ENCODE assay signal across 19 cellular contexts in the genomic region with DNA sequence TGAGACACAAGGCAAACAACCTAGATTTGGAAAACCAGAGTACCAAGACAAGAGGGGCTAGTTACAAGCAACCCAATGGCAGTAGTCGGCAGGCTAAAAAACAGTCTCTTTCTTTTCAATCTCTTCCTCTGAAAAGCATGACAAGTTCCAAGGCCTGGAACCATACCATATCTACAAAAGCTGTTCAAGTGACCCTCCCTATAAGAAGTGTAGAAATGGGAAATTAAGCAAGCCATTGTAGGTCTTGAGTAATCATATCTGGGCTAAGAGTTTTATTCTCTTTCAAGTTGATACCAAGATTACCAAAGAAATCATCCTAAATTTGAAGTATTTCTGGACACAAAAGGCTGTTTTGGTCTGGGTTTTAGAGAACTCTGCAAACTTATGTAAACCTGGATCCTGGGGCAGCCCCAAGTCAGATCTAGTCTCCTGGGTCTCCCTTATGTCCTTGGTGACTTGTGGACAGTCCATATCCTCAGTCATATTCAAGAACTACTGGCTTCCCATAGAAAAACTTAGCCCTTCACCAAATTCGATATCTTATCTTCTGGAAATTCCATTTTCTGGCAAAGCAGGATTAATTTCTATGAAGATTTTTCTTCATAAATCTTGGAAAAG. TPM values are rescaled to one million over a fixed set of nuclear protein-coding genes. Genes with fewer than 3 reads are reported as not detected.
DNase-seq lines count a peak whose midpoint lies in the region; ATAC-seq, FAIRE-seq and TF ChIP-seq lines count a peak whose summit lies in the region.
"Had no signal": no experiment of that assay in that cellular context is flagged by ENCODE, and none has a peak within 500 bp of the region (broad histone marks: within the 10 kb centered on the region; RNA-seq: fewer than 3 reads in every experiment).

No MANE protein-coding gene starts in this region.

- FAIRE-seq in GM19239 (lab: Jason Lieb, UNC): no peak
- FAIRE-seq: G401.6, GM12891 had no signal

- H3K9me3 ChIP-seq in ascending aorta (no peaks in the 10 kb centered on the region), left ventricle myocardium inferior (replicated peaks) (no peaks in the 10 kb centered on the region), subcutaneous abdominal adipose tissue (ENCODE audit: control insufficient read depth in 5 of 5, low read length in 5 of 5) (no peaks in the 10 kb centered on the region), testis (no peaks in the 10 kb centered on the region)

- H3K4me3 ChIP-seq in NB4 (ENCODE audit: low read depth, low read length): no peak overlapping the region
- no peak overlapping the region for H3K4me3 ChIP-seq in ascending aorta
- H3K4me3 ChIP-seq in left ventricle myocardium inferior: no peak overlapping the region
- H3K4me3 ChIP-seq in subcutaneous abdominal adipose tissue (ENCODE audit: low read depth in 1 of 5, low read length in 5 of 5): no peak overlapping the region
- no peak overlapping the region for H3K4me3 ChIP-seq in testis
- H3K4me3 ChIP-seq: GM23248 had no signal

- no peak for ATAC-seq in GM19463 (IDR thresholded peaks at IDR 0.05; ENCODE audit: unreplicated experiment)
- ATAC-seq: CD8-positive, alpha-beta T cell; HCT116; PC-3 had no signal

- intact Hi-C loops in ascending aorta (cut with DNase I): no loop called here
- intact Hi-C loops in left ventricle myocardium inferior (cut with micrococcal nuclease): no loop called here
- intact Hi-C loops in testis (cut with DNase I; ENCODE audit: low total_unique reads): no loop called here

- TF ChIP-seq CTCF in NB4 (IDR thresholded peaks at IDR 0.05; ENCODE audit: low read depth, low read length) (no peak), ascending aorta (IDR thresholded peaks at IDR 0.05) (no peak), left ventricle myocardium inferior (IDR thresholded peaks at IDR 0.05; ENCODE audit: borderline replicate concordance) (no peak), testis (IDR thresholded peaks at IDR 0.05) (no peak)

- H3K4me1 ChIP-seq in ascending aorta (peaks cover 4 to 44% of the 10 kb centered on the region in 2 donors), left ventricle myocardium inferior (peaks cover 23% of the 10 kb centered on the region), subcutaneous abdominal adipose tissue (ENCODE audit: control insufficient read depth in 5 of 5, insufficient read depth in 5 of 5, low read length in 5 of 5) (peaks cover 8 to 35% (median 33%) of the 10 kb centered on the region in 5 donors), testis (no peaks in the 10 kb centered on the region)

- TF ChIP-seq POLR2A in NB4 (IDR thresholded peaks at IDR 0.05; ENCODE audit: extremely low read depth, insufficient read length) (no peak), testis (IDR thresholded peaks at IDR 0.05) (no peak)

- H3K36me3 ChIP-seq in ascending aorta (no peaks in the 10 kb centered on the region), left ventricle myocardium inferior (no peaks in the 10 kb centered on the region), subcutaneous abdominal adipose tissue (ENCODE audit: control insufficient read depth in 5 of 5, insufficient read depth in 5 of 5, low read length in 5 of 5) (no peaks in the 10 kb centered on the region), testis (ENCODE audit: low read depth, missing control alignments) (no peaks in the 10 kb centered on the region)

- peak overlapping the region; percentile 68 to 79 for H3K27ac ChIP-seq in ascending aorta
- H3K27ac ChIP-seq in left ventricle myocardium inferior (replicated peaks): peak overlapping the region; percentile 48
- peak overlapping the region; percentile 73 for H3K27ac ChIP-seq in subcutaneous abdominal adipose tissue (ENCODE audit: low read depth, low read length)
- H3K27ac ChIP-seq in testis: no peak overlapping the region
- H3K27ac ChIP-seq: GM23248 had no signal

- H3K9ac ChIP-seq in subcutaneous abdominal adipose tissue (ENCODE audit: low read length in 5 of 5): peak overlapping the region in 1 of 5 donors; percentile 53
- H3K9ac ChIP-seq: GM23248 had no signal

- DNase-seq in NB4 (ENCODE audit: low read depth): peak; percentile 4
- no peak for DNase-seq in ascending aorta (ENCODE audit: low spot score in 2 of 2)
- DNase-seq in left ventricle myocardium inferior: no peak
- no peak for DNase-seq in testis
- no peak for DNase-seq in GM19239 (ENCODE audit: insufficient read length, low spot score)
- DNase-seq: CD8-positive, alpha-beta T cell; DMS79 treated with DMSO at 0.1 percent for 48 hours; GM23248; NCI-H1092 treated with DMSO at 0.1 percent for 48 hours; NCI-H1694; NCI-H345; NCI-H69; PC-3 had no signal

- 81 to 82% methylated on average over 2 of the region's 2 CpGs for WGBS in testis, 2 donors

- no peaks in the 10 kb centered on the region for H3K27me3 ChIP-seq in ascending aorta
- no peaks in the 10 kb centered on the region for H3K27me3 ChIP-seq in left ventricle myocardium inferior (ENCODE audit: low read depth)
- H3K27me3 ChIP-seq in subcutaneous abdominal adipose tissue (ENCODE audit: control insufficient read depth in 5 of 5, insufficient read depth in 4 of 5, low read length in 5 of 5): no peaks in the 10 kb centered on the region
- no peaks in the 10 kb centered on the region for H3K27me3 ChIP-seq in testis

RNA-seq across cellular contexts. Expression of a gene that starts 24.7 kb away (rescaled TPM):
- total RNA-seq in ascending aorta (6.0 TPM), left ventricle myocardium inferior (1.3 TPM), testis (1 to 10 TPM in 1 of 2 donors, under 1 TPM in 1; 0.50 to 2.4 TPM)
- 0.92 TPM for polyA plus RNA-seq in testis (ENCODE audit: insufficient read depth, low read depth, low replicate concordance)
- total RNA-seq: CD8-positive, alpha-beta T cell; GM23248; HT1080; PC-3 had no signal
- polyA plus RNA-seq: GM23248 had no signal

Comparison
In these comparisons a context has a peak if more than half of its experiments do, and no peak if none do; other contexts are left out.
1. H3K27ac ChIP-seq: peak in ascending aorta (2 of 2), left ventricle myocardium inferior (single experiment) and subcutaneous abdominal adipose tissue (single experiment); none in testis (0 of 2).